In the genomic region with DNA sequence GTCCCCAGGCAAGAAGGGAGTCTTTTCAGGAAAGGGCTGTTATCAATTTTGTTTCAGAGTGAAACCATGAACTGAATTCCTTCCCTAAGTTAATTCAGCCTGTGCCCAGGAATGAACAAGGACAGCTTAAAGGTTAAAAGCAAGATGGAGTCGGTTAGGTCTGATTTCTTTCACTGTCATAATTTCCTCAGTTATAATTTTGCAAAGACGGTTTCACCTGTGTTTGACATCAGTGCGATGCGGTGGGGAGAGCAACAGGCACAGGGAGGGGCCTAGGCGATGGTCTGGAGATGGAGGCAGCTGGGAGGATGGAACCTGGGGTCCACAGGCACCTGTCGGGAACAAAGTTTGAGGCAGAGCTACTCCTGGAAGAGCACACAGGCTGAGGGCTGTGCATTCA, we compare ENCODE assay signal across 9 cellular contexts. TPM values are rescaled to one million over a fixed set of nuclear protein-coding genes. Genes with fewer than 3 reads are reported as not detected.
DNase-seq lines count a peak whose midpoint lies in the region; ATAC-seq and TF ChIP-seq lines count a peak whose summit lies in the region.
"Had no signal": no experiment of that assay in that cellular context is flagged by ENCODE, and none has a peak within 500 bp of the region (broad histone marks: within the 10 kb centered on the region; RNA-seq: fewer than 3 reads in every experiment).

No MANE protein-coding gene starts in this region.

- no peak overlapping the region for H3K27ac ChIP-seq in KMS-11

- H3K4me3 ChIP-seq in AG10803 (ENCODE audit: low read length) (peak overlapping the region; percentile 98), KMS-11 (IDR thresholded peaks at IDR 0.05; ENCODE audit: insufficient read depth, low read depth, low read length) (no peak overlapping the region), choroid plexus epithelial cell (ENCODE audit: low read depth, low read length) (peak overlapping the region; percentile 77)

- peak overlapping the region; percentile 96 for H3K9ac ChIP-seq in KMS-11

- peaks cover 62% of the 10 kb centered on the region for H3K79me2 ChIP-seq in KMS-11 (ENCODE audit: insufficient read depth, low read depth)

- POLR2A ChIA-PET in naive thymus-derived CD8-positive, alpha-beta T cell (lab: Charles Lee) = interaction anchor here (1.5 to 2.2 kb wide), 2 partner anchors 20 to 67 kb away, joined by 7 to 10 read pairs; no protein-coding TSS in a partner anchor

- ATAC-seq in naive thymus-derived CD8-positive, alpha-beta T cell = no peak
- no peak for ATAC-seq in GM19324 (IDR thresholded peaks at IDR 0.05; ENCODE audit: low FRiP score, unreplicated experiment)
- ATAC-seq in GM18858 (IDR thresholded peaks at IDR 0.05; ENCODE audit: unreplicated experiment) = no peak

- no peaks in the 10 kb centered on the region for H3K9me3 Mint-ChIP-seq in naive thymus-derived CD8-positive, alpha-beta T cell

- H4K20me1 ChIP-seq in KMS-11 (ENCODE audit: insufficient read depth) = no peaks in the 10 kb centered on the region

- H3K27me3 ChIP-seq in KMS-11 (ENCODE audit: insufficient read depth, low read depth) = no peaks in the 10 kb centered on the region

- H3K27me3 Mint-ChIP-seq in naive thymus-derived CD8-positive, alpha-beta T cell = no peaks in the 10 kb centered on the region

- peak overlapping the region; percentile 94 to 99 (median 99) for H3K27ac Mint-ChIP-seq in naive thymus-derived CD8-positive, alpha-beta T cell

- no peak overlapping the region; the same call in 1 of the 2 replicates for H2AFZ ChIP-seq in KMS-11 (ENCODE audit: low read depth)

- TF ChIP-seq CTCF in AG10803 (conservative IDR thresholded peaks at IDR 0.05; ENCODE audit: low read length) (no peak), KMS-11 (conservative IDR thresholded peaks at IDR 0.05; ENCODE audit: low read depth, low read length) (no peak), choroid plexus epithelial cell (conservative IDR thresholded peaks at IDR 0.05; ENCODE audit: low read depth, low read length) (no peak)

- H3K4me2 ChIP-seq in KMS-11 = peak overlapping the region; percentile 87

- no peaks in the 10 kb centered on the region; the same call in 1 of the 2 replicates for H3K36me3 ChIP-seq in KMS-11 (ENCODE audit: insufficient read depth)

- peaks cover 0 to 19% (median 6%) of the 10 kb centered on the region in 3 donors for H3K36me3 Mint-ChIP-seq in naive thymus-derived CD8-positive, alpha-beta T cell

- DNase-seq in AG10803 (ENCODE audit: low read depth) = no peak
- no peak for DNase-seq in choroid plexus epithelial cell (ENCODE audit: low read depth)
- DNase-seq in naive thymus-derived CD8-positive, alpha-beta T cell = no peak
- no peak for DNase-seq in H4 (ENCODE audit: low spot score)
- no peak for DNase-seq in NCI-H345 treated with DMSO at 0.1 percent for 48 hours (lab: John Stamatoyannopoulos, UW; ENCODE audit: unreplicated experiment)
- DNase-seq: occipital lobe had no signal

- H3K4me1 Mint-ChIP-seq in naive thymus-derived CD8-positive, alpha-beta T cell = peaks cover 31 to 61% (median 54%) of the 10 kb centered on the region in 4 donors

- H3K4me1 ChIP-seq in KMS-11 (ENCODE audit: low read depth, poor library complexity, severe bottlenecking) = peaks cover 4% of the 10 kb centered on the region

- H3K4me3 Mint-ChIP-seq in naive thymus-derived CD8-positive, alpha-beta T cell = peak overlapping the region; percentile 94 to 99 (median 98)

RNA-seq across cellular contexts. Expression of a gene that starts 5.9 kb away (rescaled TPM):
- 10 to 100 TPM; 17.3 to 21.8 TPM for total RNA-seq in naive thymus-derived CD8-positive, alpha-beta T cell
- 10 to 100 TPM in 1 of 3 donors, 1 to 10 TPM in 2; 6.4 to 12.4 (median 7.4) TPM for polyA plus RNA-seq in naive thymus-derived CD8-positive, alpha-beta T cell
- total RNA-seq in H4 (2014; rRNA removed; shearing (Covaris generic)) = 3.9 and 4.3 TPM in 2 replicates

RNA-seq across cellular contexts. Expression of a gene that starts 9.5 kb away (rescaled TPM):
- total RNA-seq in naive thymus-derived CD8-positive, alpha-beta T cell = 10 to 100 TPM; 29.1 to 29.9 TPM
- 1 to 10 TPM in 1 of 3 donors, under 1 TPM in 2; 0.27 to 1.3 (median 0.76) TPM for polyA plus RNA-seq in naive thymus-derived CD8-positive, alpha-beta T cell
- total RNA-seq in H4 (2014; rRNA removed; shearing (Covaris generic)) = 7.4 and 11.9 TPM in 2 replicates

RNA-seq across cellular contexts. Expression of a gene that starts 29.1 kb away (rescaled TPM):
- total RNA-seq in naive thymus-derived CD8-positive, alpha-beta T cell = 10 to 100 TPM; 61.9 to 69.2 TPM
- polyA plus RNA-seq in naive thymus-derived CD8-positive, alpha-beta T cell = 1 to 10 TPM; 1.3 to 7.4 (median 4.7) TPM
- total RNA-seq in H4 (2014; rRNA removed; shearing (Covaris generic)) = 4.3 and 11.9 TPM in 2 replicates

RNA-seq across cellular contexts. Expression of a gene that starts 51.1 kb away (rescaled TPM):
- total RNA-seq in naive thymus-derived CD8-positive, alpha-beta T cell = 10 to 100 TPM; 46.6 to 46.9 TPM
- polyA plus RNA-seq in naive thymus-derived CD8-positive, alpha-beta T cell = 10 to 100 TPM; 17.7 to 21.5 (median 20.3) TPM
- total RNA-seq in H4 (2014; rRNA removed; shearing (Covaris generic)) = 12.7 and 19.3 TPM in 2 replicates
